14 cellular contexts compared by ENCODE assay signal in the genomic region with DNA sequence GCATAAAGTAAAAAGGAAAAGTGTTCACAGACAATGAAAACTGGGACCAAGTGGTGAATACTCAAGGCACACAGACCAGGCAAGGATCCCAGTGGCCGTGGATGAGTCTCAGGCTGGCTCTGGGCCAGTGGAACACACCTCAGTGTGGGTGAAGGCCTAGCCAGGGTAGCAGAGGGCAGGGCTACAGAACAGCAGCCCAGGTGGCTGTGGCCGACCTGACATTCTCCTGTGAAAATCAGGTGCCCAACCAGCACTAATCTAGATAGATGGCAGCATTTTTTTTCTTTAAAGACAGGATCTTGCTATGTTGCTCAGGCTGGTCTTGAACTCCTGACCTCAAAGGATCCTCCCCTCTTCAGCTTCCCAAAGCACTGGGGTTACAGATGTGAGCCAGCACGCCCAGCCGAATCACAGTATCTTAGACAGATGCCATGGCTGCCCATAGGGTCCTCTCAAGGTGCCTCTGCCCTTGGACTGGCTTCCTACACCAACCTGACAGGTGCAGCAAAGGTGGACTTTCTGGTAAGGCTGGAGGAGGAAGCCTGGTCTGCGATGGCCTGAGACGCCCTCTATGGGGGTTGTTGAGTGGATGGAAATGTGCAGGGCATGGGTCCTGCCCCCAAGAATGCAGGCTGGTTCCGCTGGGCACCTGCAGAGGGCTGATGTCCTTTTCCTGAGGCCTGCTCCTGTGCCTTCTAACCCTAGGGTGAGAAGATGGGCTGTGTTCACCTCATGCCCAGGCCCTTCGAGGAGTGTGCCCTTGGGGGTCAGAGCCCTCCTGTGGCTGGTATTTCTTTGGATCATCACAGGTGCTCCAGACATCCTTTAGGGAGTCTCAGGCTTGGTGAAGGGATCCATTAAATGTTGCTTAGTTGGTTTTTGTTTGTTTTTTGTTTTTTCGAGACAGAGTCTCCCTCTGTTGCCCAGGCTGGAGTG. TPM values are rescaled to one million over a fixed set of nuclear protein-coding genes. Genes with fewer than 3 reads are reported as not detected.
DNase-seq lines count a peak whose midpoint lies in the region; ATAC-seq and TF ChIP-seq lines count a peak whose summit lies in the region.
"Had no signal": no experiment of that assay in that cellular context is flagged by ENCODE, and none has a peak within 500 bp of the region (broad histone marks: within the 10 kb centered on the region; RNA-seq: fewer than 3 reads in every experiment).

No MANE protein-coding gene starts in this region.

- H3K27me3 ChIP-seq in DND-41 (ENCODE audit: insufficient read depth, low read length, poor library complexity) (peaks cover 3% of the 10 kb centered on the region), Loucy (ENCODE audit: insufficient read depth, low read length, poor library complexity, severe bottlenecking) (no peaks in the 10 kb centered on the region), body of pancreas (no peaks in the 10 kb centered on the region), brain microvascular endothelial cell (replicated peaks) (no peaks in the 10 kb centered on the region)

- DNase-seq in DND-41 (no peak), body of pancreas (peak in 3 of 4 donors; percentile 30 to 59 (median 55)), neural crest cell (ENCODE audit: low read depth, low spot score) (no peak), brain microvascular endothelial cell (no peak), HK-2 (ENCODE audit: unreplicated experiment) (no peak)
- DNase-seq: activated CD4-positive, alpha-beta T cell treated with anti-CD3 and anti-CD28 coated beads, Interleukin-2, amount 50 U/mL, for 1 hour; DMS79 treated with DMSO at 0.1 percent for 48 hours; head of caudate nucleus; NCI-H1417 treated with DMSO at 0.1 percent for 48 hours; OCI-M1 had no signal

- H3K4me2 ChIP-seq in DND-41 (ENCODE audit: insufficient read depth, low read length) (no peak overlapping the region), Loucy (ENCODE audit: low read depth, low read length, poor library complexity, severe bottlenecking) (peak overlapping the region; percentile 87)

- in situ Hi-C loops in brain microvascular endothelial cell (cut with HindIII; ENCODE audit: low pct_ligation_motif_present, low sequenced_read_pairs): no loop called here

- H3K4me1 ChIP-seq in DND-41 (ENCODE audit: insufficient read depth, low read length) (peaks cover 45% of the 10 kb centered on the region), Loucy (ENCODE audit: insufficient read depth, low read length, poor library complexity, severe bottlenecking) (peaks cover 19% of the 10 kb centered on the region), body of pancreas (peaks cover 76% of the 10 kb centered on the region)

- no peak overlapping the region for H3K27ac Mint-ChIP-seq in neural crest cell (ENCODE audit: unreplicated experiment)

- no peaks in the 10 kb centered on the region for H3K9me2 ChIP-seq in Loucy (replicated peaks; ENCODE audit: low read depth, low read length)

- H3K36me3 ChIP-seq in DND-41 (ENCODE audit: insufficient read depth, low read length) (peaks cover 63% of the 10 kb centered on the region), Loucy (ENCODE audit: insufficient read depth, low read length) (peaks cover 16% of the 10 kb centered on the region), body of pancreas (replicated peaks in 1 of 2; ENCODE audit: insufficient read depth in 1 of 2, low read depth in 2 of 2) (no peaks in the 10 kb centered on the region), brain microvascular endothelial cell (replicated peaks) (peaks cover 13% of the 10 kb centered on the region)

- WGBS in body of pancreas, 2 donors: 46 to 52% methylated on average over 9 of the region's 9 CpGs

- intact Hi-C loops in body of pancreas (cut with DNase I): no loop called here

- 0 out of 4 replicates have a peak overlapping the region, but pooled peaks of 1 of the 2 experiments have one; percentile 6 for H3K4me3 ChIP-seq in DND-41 (ENCODE audit: low read depth in 1 of 2, low read length in 2 of 2)
- H3K4me3 ChIP-seq in Loucy (ENCODE audit: low read length, poor library complexity, severe bottlenecking): peak overlapping the region; percentile 99
- H3K4me3 ChIP-seq in body of pancreas: no peak overlapping the region
- no peak overlapping the region for H3K4me3 ChIP-seq in brain microvascular endothelial cell (ENCODE audit: low read depth, low read length)

- H3K27ac ChIP-seq in DND-41 (ENCODE audit: low read length) (0 out of 2 replicates have a peak overlapping the region, but pooled peaks have one; percentile 11), body of pancreas (peak overlapping the region; percentile 60 to 98 (median 96)), brain microvascular endothelial cell (no peak overlapping the region)

- peaks cover 36% of the 10 kb centered on the region for H3K4me1 Mint-ChIP-seq in neural crest cell

- H3K9me3 ChIP-seq in DND-41 (ENCODE audit: insufficient read depth, low read length, severe bottlenecking) (no peaks in the 10 kb centered on the region), Loucy (ENCODE audit: insufficient read depth, low read depth, low read length) (no peaks in the 10 kb centered on the region), body of pancreas (no peaks in the 10 kb centered on the region)

- H2AFZ ChIP-seq in DND-41 (ENCODE audit: low read depth, low read length) (no peak overlapping the region), Loucy (ENCODE audit: low read length) (no peak overlapping the region)

- peak overlapping the region; percentile 88 for H3K4me3 Mint-ChIP-seq in neural crest cell

- H3F3A ChIP-seq in Loucy (ENCODE audit: low read depth): no peaks in the 10 kb centered on the region; the same call in 1 of the 2 replicates

- ATAC-seq in DND-41 (ENCODE audit: insufficient read depth, low read depth) (no peak), body of pancreas (no peak), HG03520 (IDR thresholded peaks at IDR 0.05; ENCODE audit: unreplicated experiment) (no peak), GM21360 (IDR thresholded peaks at IDR 0.05; ENCODE audit: unreplicated experiment) (no peak)

- H3K36me3 Mint-ChIP-seq in neural crest cell (ENCODE audit: low read depth): peaks cover 7% of the 10 kb centered on the region

- H3K27me3 Mint-ChIP-seq in neural crest cell (ENCODE audit: low read depth): peaks cover 19% of the 10 kb centered on the region

- no peaks in the 10 kb centered on the region for H3K9me3 Mint-ChIP-seq in neural crest cell

- H3K79me2 ChIP-seq in DND-41 (ENCODE audit: insufficient read depth, low read length) (peaks cover 64% of the 10 kb centered on the region), Loucy (ENCODE audit: insufficient read depth, low read length) (peaks cover 83% of the 10 kb centered on the region)

- H3K9ac ChIP-seq in DND-41 (ENCODE audit: low read depth, low read length) (peak overlapping the region; percentile 13; the same call in 1 of the 2 replicates), Loucy (ENCODE audit: low read depth, low read length, poor library complexity, severe bottlenecking) (peak overlapping the region; percentile 53)

- peak in 1 of 3 donors; percentile 2 for TF ChIP-seq POLR2A in body of pancreas (IDR thresholded peaks at IDR 0.05)

- peak; percentile 2 for TF ChIP-seq CTCF in DND-41 (IDR thresholded peaks at IDR 0.05; ENCODE audit: borderline replicate concordance, extremely low read depth, low read length, poor library complexity, severe bottlenecking)
- peak; percentile 35; the same call in 1 of the 2 replicates for TF ChIP-seq CTCF in Loucy (conservative IDR thresholded peaks at IDR 0.05; ENCODE audit: low read length)
- peak in 1 of 7 experiments; percentile 3 for TF ChIP-seq CTCF in body of pancreas (IDR thresholded peaks at IDR 0.05)
- no peak for TF ChIP-seq CTCF in neural crest cell (conservative IDR thresholded peaks at IDR 0.05)
- no peak for TF ChIP-seq CTCF in brain microvascular endothelial cell (IDR thresholded peaks at IDR 0.05; ENCODE audit: low read depth, low read length, missing control alignments)

- H4K20me1 ChIP-seq in DND-41 (ENCODE audit: insufficient read depth, low read length) (peaks cover 60% of the 10 kb centered on the region), Loucy (ENCODE audit: insufficient read depth, low read length, poor library complexity, severe bottlenecking) (peaks cover 36% of the 10 kb centered on the region)

RNA-seq across cellular contexts. Expression of gene P4HB, which starts 3.8 kb away (rescaled TPM):
- total RNA-seq in body of pancreas: 1,000 to 10,000 TPM; 1,462 to 4,394 TPM
- total RNA-seq in neural crest cell: 364 and 368 TPM in 2 replicates

RNA-seq across cellular contexts. Expression of gene ARHGDIA, which starts 7.0 kb away (rescaled TPM):
- total RNA-seq in body of pancreas (100 to 1,000 TPM; 109 to 141 TPM), neural crest cell (405 and 429 TPM in 2 replicates)

RNA-seq across cellular contexts. Expression of gene ALYREF, which starts 27.3 kb away (rescaled TPM):
- total RNA-seq in body of pancreas (10 to 100 TPM; 17.1 to 72.2 TPM), neural crest cell (216 and 217 TPM in 2 replicates)

RNA-seq across cellular contexts. Expression of gene ANAPC11, which starts 27.4 kb away (rescaled TPM):
- total RNA-seq in body of pancreas: 100 to 1,000 TPM in 1 of 2 donors, 10 to 100 TPM in 1; 58.1 to 111 TPM
- 199 and 200 TPM in 2 replicates for total RNA-seq in neural crest cell

RNA-seq across cellular contexts. Expression of gene PPP1R27, which starts 29.3 kb away (rescaled TPM):
- not detected for total RNA-seq in body of pancreas
- not detected in 2 replicates for total RNA-seq in neural crest cell
- total RNA-seq: cerebellum had no signal

Comparison
In these comparisons a context has a peak if more than half of its experiments do, and no peak if none do; other contexts are left out.
1. DNase-seq: peak in body of pancreas (3 of 4); none in DND-41 (single experiment), neural crest cell (single experiment), brain microvascular endothelial cell (single experiment) and HK-2 (single experiment).
2. CTCF ChIP-seq: peak in DND-41 (single experiment) and Loucy (single experiment); none in neural crest cell (single experiment) and brain microvascular endothelial cell (single experiment).